11 cellular contexts compared by ENCODE assay signal in genomic region chr17:78899361-78900260, GRCh38. TPM values are rescaled to one million over a fixed set of nuclear protein-coding genes. Genes with fewer than 3 reads are reported as not detected.
DNase-seq lines count a peak whose midpoint lies in the region; ATAC-seq and TF ChIP-seq lines count a peak whose summit lies in the region.
"Had no signal": no experiment of that assay in that cellular context is flagged by ENCODE, and none has a peak within 500 bp of the region (broad histone marks: within the 10 kb centered on the region; RNA-seq: fewer than 3 reads in every experiment).

No MANE protein-coding gene starts in this region.

- H3K14ac ChIP-seq in neuronal stem cell (ENCODE audit: low read length) = no peak overlapping the region

- WGBS in heart left ventricle, 4 donors = 49 to 55% (median 52%) methylated on average over 18 of the region's 18 CpGs
- WGBS in neuronal stem cell (ENCODE audit: extremely low coverage in 2 of 2, insufficient read length in 2 of 2, insufficient replicate concordance in 1 of 2), 2 donors = no CpG with 5 or more reads among the region's 18 CpGs

- H2BK120ac ChIP-seq in neuronal stem cell (ENCODE audit: low read depth, low read length) = no peak overlapping the region

- CTCF ChIA-PET in WTC11 (lab: Charles Lee) = interaction anchor here (0.8 to 2.3 kb wide), 9 partner anchors 16 to 766 kb away, joined by 3 to 10 read pairs (median 5); no protein-coding TSS in a partner anchor

- POLR2A ChIA-PET in WTC11 (lab: Charles Lee) = interaction anchor here (0.7 kb wide), 1 partner anchor 23 kb away, joined by 4 read pairs; no protein-coding TSS in a partner anchor

- peak overlapping the region; percentile 87 for H3K18ac ChIP-seq in neuronal stem cell (ENCODE audit: low read length)

- H3K4me1 ChIP-seq in heart left ventricle = peaks cover 2 to 76% (median 57%) of the 10 kb centered on the region in 12 donors
- peaks cover 39 to 41% of the 10 kb centered on the region in 2 donors for H3K4me1 ChIP-seq in neuronal stem cell (ENCODE audit: control insufficient read depth in 2 of 2, insufficient read depth in 1 of 2, low read depth in 1 of 2, low read length in 2 of 2)

- H3K27ac ChIP-seq in heart left ventricle (peak overlapping the region in 11 of 12 donors; percentile 31 to 77 (median 55)), neuronal stem cell (replicated peaks; ENCODE audit: low read length) (peak overlapping the region; percentile 70)
- H3K27ac ChIP-seq: epithelial cell of prostate had no signal

- DNase-seq in AG10803 (ENCODE audit: low read depth) (peak; percentile 58), WTC11 (ENCODE audit: low spot score) (peak; percentile 61), heart left ventricle (peak in 4 of 5 donors; percentile 56 to 84 (median 62)), neuronal stem cell (ENCODE audit: low spot score) (no peak), T1000 (lab: John Stamatoyannopoulos, UW) (no peak)
- no peak for DNase-seq in activated CD4-positive, alpha-beta T cell treated with anti-CD3 and anti-CD28 coated beads, Interleukin-2, amount 50 U/mL, for 48 hours
- DNase-seq: mucosa of descending colon; stimulated activated CD4-positive, alpha-beta T cell treated with anti-CD3 and anti-CD28 coated beads, Interleukin-4, amount 100 ng/mL, for 4 hours had no signal

- H3K4me3 Mint-ChIP-seq in WTC11 = no peak overlapping the region

- H4K8ac ChIP-seq in neuronal stem cell (ENCODE audit: low read depth, low read length) = no peak overlapping the region

- peaks cover 24% of the 10 kb centered on the region for H3K4me1 Mint-ChIP-seq in WTC11

- no peaks in the 10 kb centered on the region for H3K36me3 Mint-ChIP-seq in WTC11

- peak overlapping the region; percentile 39; the same call in 1 of the 2 replicates for H3K27ac Mint-ChIP-seq in WTC11

- H2BK12ac ChIP-seq in neuronal stem cell (ENCODE audit: low read length) = no peak overlapping the region

- no peak overlapping the region for H2AFZ ChIP-seq in neuronal stem cell (ENCODE audit: low read length)

- peak; percentile 81 for ATAC-seq in WTC11
- peak; percentile 52 to 88 (median 69) for ATAC-seq in heart left ventricle
- ATAC-seq in GM18868 (IDR thresholded peaks at IDR 0.05; ENCODE audit: unreplicated experiment) = no peak
- ATAC-seq in HG03521 (IDR thresholded peaks at IDR 0.05; ENCODE audit: unreplicated experiment) = no peak
- ATAC-seq: mucosa of descending colon had no signal

- H3K9me3 ChIP-seq in heart left ventricle = no peaks in the 10 kb centered on the region
- no peaks in the 10 kb centered on the region for H3K9me3 ChIP-seq in neuronal stem cell (replicated peaks in 1 of 2; ENCODE audit: control insufficient read depth in 2 of 2, insufficient read depth in 1 of 2, low read depth in 1 of 2, low read length in 2 of 2)
- H3K9me3 ChIP-seq: mucosa of descending colon had no signal

- H3K27me3 ChIP-seq in heart left ventricle = no peaks in the 10 kb centered on the region
- H3K27me3 ChIP-seq in neuronal stem cell (ENCODE audit: control insufficient read depth in 3 of 3, insufficient read depth in 3 of 3, low read depth in 1 of 3, low read length in 3 of 3) = no peaks in the 10 kb centered on the region

- no peak overlapping the region for H3K23ac ChIP-seq in neuronal stem cell (ENCODE audit: low read depth, low read length, poor library complexity)

- no peak for TF ChIP-seq POLR2A in heart left ventricle (IDR thresholded peaks at IDR 0.05)

- no peak overlapping the region for H2BK5ac ChIP-seq in neuronal stem cell (ENCODE audit: low read length)

- H4K91ac ChIP-seq in neuronal stem cell (ENCODE audit: low read depth, low read length, poor library complexity) = no peak overlapping the region

- H3K79me1 ChIP-seq in neuronal stem cell (ENCODE audit: low read depth, low read length) = peaks cover 17% of the 10 kb centered on the region

- no peak overlapping the region for H3K4me3 ChIP-seq in AG10803 (ENCODE audit: low read length)
- H3K4me3 ChIP-seq in heart left ventricle = no peak overlapping the region
- H3K4me3 ChIP-seq in neuronal stem cell (ENCODE audit: low read length in 2 of 2) = no peak overlapping the region
- H3K4me3 ChIP-seq: mucosa of descending colon had no signal

- H3K27me3 Mint-ChIP-seq in WTC11 (ENCODE audit: low read depth) = no peaks in the 10 kb centered on the region

- no peak overlapping the region for H2BK15ac ChIP-seq in neuronal stem cell (ENCODE audit: low read length)

- no peak overlapping the region for H3K4ac ChIP-seq in neuronal stem cell (ENCODE audit: low read length)

- H3K36me3 ChIP-seq in heart left ventricle (peaks cover 0 to 30% (median 8%) of the 10 kb centered on the region in 9 donors), neuronal stem cell (replicated peaks in 1 of 2; ENCODE audit: control insufficient read depth in 2 of 2, insufficient read depth in 2 of 2, low read length in 2 of 2) (peaks cover 2 to 15% of the 10 kb centered on the region in 2 donors)

- no peak overlapping the region for H3K9ac ChIP-seq in neuronal stem cell (ENCODE audit: low read depth, low read length, poor library complexity)

- H2AK5ac ChIP-seq in neuronal stem cell (ENCODE audit: low read depth, low read length) = peak overlapping the region; percentile 76

- no peak for TF ChIP-seq CTCF in AG10803 (conservative IDR thresholded peaks at IDR 0.05; ENCODE audit: low read length)
- no peak for TF ChIP-seq CTCF in WTC11 (IDR thresholded peaks at IDR 0.05)
- TF ChIP-seq CTCF in heart left ventricle (IDR thresholded peaks at IDR 0.05) = no peak

- no peaks in the 10 kb centered on the region for H3K9me3 Mint-ChIP-seq in WTC11

- intact Hi-C loops in heart left ventricle (cut with DNase I) = loop anchor here in 1 of 10 donors (2.0 kb wide), 1 partner anchor 23 kb away; no protein-coding TSS in a partner anchor

- no peak overlapping the region for H3K4me2 ChIP-seq in neuronal stem cell (ENCODE audit: insufficient read depth, low read length, poor library complexity, severe bottlenecking)

TF ChIP-seq in WTC11, 78 proteins besides CTCF, POLR2A, EP300 and RAD21 (continues in another document):
- no peak for TF ChIP-seq KAT7 (CRISPR knock-in tag; IDR thresholded peaks at IDR 0.05; ENCODE audit: borderline replicate concordance)
- TF ChIP-seq MAX (CRISPR knock-in tag; IDR thresholded peaks at IDR 0.05) = peak; percentile 43; the same call in 1 of the 2 replicates
- TF ChIP-seq OVOL2 (CRISPR knock-in tag; IDR thresholded peaks at IDR 0.05; ENCODE audit: borderline replicate concordance) = no peak
- no peak for TF ChIP-seq CREM (CRISPR knock-in tag; IDR thresholded peaks at IDR 0.05)
- TF ChIP-seq, protein P1, sequence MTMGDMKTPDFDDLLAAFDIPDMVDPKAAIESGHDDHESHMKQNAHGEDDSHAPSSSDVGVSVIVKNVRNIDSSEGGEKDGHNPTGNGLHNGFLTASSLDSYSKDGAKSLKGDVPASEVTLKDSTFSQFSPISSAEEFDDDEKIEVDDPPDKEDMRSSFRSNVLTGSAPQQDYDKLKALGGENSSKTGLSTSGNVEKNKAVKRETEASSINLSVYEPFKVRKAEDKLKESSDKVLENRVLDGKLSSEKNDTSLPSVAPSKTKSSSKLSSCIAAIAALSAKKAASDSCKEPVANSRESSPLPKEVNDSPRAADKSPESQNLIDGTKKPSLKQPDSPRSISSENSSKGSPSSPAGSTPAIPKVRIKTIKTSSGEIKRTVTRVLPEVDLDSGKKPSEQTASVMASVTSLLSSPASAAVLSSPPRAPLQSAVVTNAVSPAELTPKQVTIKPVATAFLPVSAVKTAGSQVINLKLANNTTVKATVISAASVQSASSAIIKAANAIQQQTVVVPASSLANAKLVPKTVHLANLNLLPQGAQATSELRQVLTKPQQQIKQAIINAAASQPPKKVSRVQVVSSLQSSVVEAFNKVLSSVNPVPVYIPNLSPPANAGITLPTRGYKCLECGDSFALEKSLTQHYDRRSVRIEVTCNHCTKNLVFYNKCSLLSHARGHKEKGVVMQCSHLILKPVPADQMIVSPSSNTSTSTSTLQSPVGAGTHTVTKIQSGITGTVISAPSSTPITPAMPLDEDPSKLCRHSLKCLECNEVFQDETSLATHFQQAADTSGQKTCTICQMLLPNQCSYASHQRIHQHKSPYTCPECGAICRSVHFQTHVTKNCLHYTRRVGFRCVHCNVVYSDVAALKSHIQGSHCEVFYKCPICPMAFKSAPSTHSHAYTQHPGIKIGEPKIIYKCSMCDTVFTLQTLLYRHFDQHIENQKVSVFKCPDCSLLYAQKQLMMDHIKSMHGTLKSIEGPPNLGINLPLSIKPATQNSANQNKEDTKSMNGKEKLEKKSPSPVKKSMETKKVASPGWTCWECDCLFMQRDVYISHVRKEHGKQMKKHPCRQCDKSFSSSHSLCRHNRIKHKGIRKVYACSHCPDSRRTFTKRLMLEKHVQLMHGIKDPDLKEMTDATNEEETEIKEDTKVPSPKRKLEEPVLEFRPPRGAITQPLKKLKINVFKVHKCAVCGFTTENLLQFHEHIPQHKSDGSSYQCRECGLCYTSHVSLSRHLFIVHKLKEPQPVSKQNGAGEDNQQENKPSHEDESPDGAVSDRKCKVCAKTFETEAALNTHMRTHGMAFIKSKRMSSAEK (CRISPR knock-in tag; IDR thresholded peaks at IDR 0.05; ENCODE audit: borderline replicate concordance) = no peak
- TF ChIP-seq ZNF423 (CRISPR knock-in tag; IDR thresholded peaks at IDR 0.05) = 0 out of 2 replicates have a peak, but pooled peaks have one; percentile 32
- TF ChIP-seq ESRRA (CRISPR knock-in tag; IDR thresholded peaks at IDR 0.05; ENCODE audit: borderline replicate concordance) = no peak
- no peak for TF ChIP-seq ZNF263 (CRISPR knock-in tag; IDR thresholded peaks at IDR 0.05; ENCODE audit: low read depth)
- TF ChIP-seq HMGA2 (CRISPR knock-in tag; IDR thresholded peaks at IDR 0.05) = no peak
- peak; percentile 32; the same call in 1 of the 2 replicates for TF ChIP-seq TEAD4 (CRISPR knock-in tag; IDR thresholded peaks at IDR 0.05)

RNA-seq across cellular contexts. Expression of gene CEP295NL, which starts 3.4 kb away (rescaled TPM):
- total RNA-seq in WTC11 (2021) (0.61 to 0.89 TPM (median 0.89 TPM) in 3 replicates), heart left ventricle (1 to 10 TPM in 3 of 9 donors, under 1 TPM in 6; 0.23 to 3.3 (median 0.52) TPM)
- 1 to 10 TPM in 1 of 2 donors, under 1 TPM in 1; 0.29 to 2.0 TPM for polyA plus RNA-seq in heart left ventricle
- polyA plus RNA-seq in neuronal stem cell (2013, experiment 1 of 2) = 0.01 TPM
- polyA plus RNA-seq in neuronal stem cell (2013, experiment 2 of 2) = 0.03 TPM

RNA-seq across cellular contexts. Expression of gene TIMP2, which starts 25.6 kb away (rescaled TPM):
- total RNA-seq in WTC11 (2021) = 36.9 to 39.3 TPM (median 37.1 TPM) in 3 replicates
- 100 to 1,000 TPM in 4 of 9 donors, 10 to 100 TPM in 5; 65.6 to 201 (median 98.3) TPM for total RNA-seq in heart left ventricle
- polyA plus RNA-seq in heart left ventricle = 10 to 100 TPM; 25.1 to 54.4 TPM
- 45.1 TPM for polyA plus RNA-seq in neuronal stem cell (2013, experiment 1 of 2)
- polyA plus RNA-seq in neuronal stem cell (2013, experiment 2 of 2) = 45.9 TPM

RNA-seq across cellular contexts. Expression of gene USP36, which starts 59.0 kb away (rescaled TPM):
- 62.0 to 74.0 TPM (median 65.8 TPM) in 3 replicates for total RNA-seq in WTC11 (2021)
- total RNA-seq in heart left ventricle = 10 to 100 TPM; 14.0 to 40.9 (median 21.0) TPM
- 10 to 100 TPM; 11.7 to 18.3 TPM for polyA plus RNA-seq in heart left ventricle
- 21.1 TPM for polyA plus RNA-seq in neuronal stem cell (2013, experiment 1 of 2)
- 23.6 TPM for polyA plus RNA-seq in neuronal stem cell (2013, experiment 2 of 2)

Comparison
In these comparisons a context has a peak if more than half of its experiments do, and no peak if none do; other contexts are left out.
1. DNase-seq: peak in AG10803 (single experiment), WTC11 (single experiment) and heart left ventricle (4 of 5); none in neuronal stem cell (single experiment), T1000 (single experiment) and activated CD4-positive, alpha-beta T cell treated with anti-CD3 and anti-CD28 coated beads, Interleukin-2, amount 50 U/mL, for 48 hours (0 of 2).
2. ATAC-seq: peak in WTC11 (single experiment) and heart left ventricle (4 of 4); none in GM18868 (single experiment) and HG03521 (single experiment).